In the genomic region with DNA sequence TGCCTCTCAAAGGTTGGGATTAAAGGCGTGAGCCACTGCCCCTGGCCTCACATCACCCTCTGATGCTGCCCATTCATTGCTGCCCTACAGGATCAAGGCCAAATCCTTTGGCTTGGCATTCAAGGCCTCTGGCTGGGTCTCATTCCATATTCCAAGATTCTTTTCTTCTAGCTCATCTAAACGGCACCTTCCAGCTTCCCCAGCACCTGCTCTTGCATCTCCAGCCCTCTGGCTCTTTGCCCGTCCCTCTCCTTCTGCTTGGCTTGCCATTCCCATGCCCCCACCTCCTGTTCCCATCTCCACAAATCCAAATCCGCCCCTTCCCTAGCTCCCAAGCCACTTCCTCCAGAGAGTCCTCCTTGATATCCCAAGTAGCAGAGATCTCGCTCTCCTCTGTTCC, we compare ENCODE assay signal across 29 cellular contexts. TPM values are rescaled to one million over a fixed set of nuclear protein-coding genes. Genes with fewer than 3 reads are reported as not detected.
DNase-seq lines count a peak whose midpoint lies in the region; ATAC-seq, FAIRE-seq and TF ChIP-seq lines count a peak whose summit lies in the region.
"Had no signal": no experiment of that assay in that cellular context is flagged by ENCODE, and none has a peak within 500 bp of the region (broad histone marks: within the 10 kb centered on the region; RNA-seq: fewer than 3 reads in every experiment).

No MANE protein-coding gene starts in this region.

- H3K27me3 Mint-ChIP-seq in Caco-2 (ENCODE audit: insufficient read depth, unreplicated experiment) (no peaks in the 10 kb centered on the region), mesothelial cell of epicardium (ENCODE audit: low read depth) (no peaks in the 10 kb centered on the region)

- H3K27ac ChIP-seq in C4-2B (peak overlapping the region; percentile 76), K562 (ENCODE audit: extremely low read depth, low read depth, low read length) (no peak overlapping the region), osteoblast (ENCODE audit: low read depth, low read length) (no peak overlapping the region)
- H3K27ac ChIP-seq: BLaER1 treated with 17β-estradiol and CSF1 and Interleukin-3, amounts not matched to agents 10 nM and 100 nM; right atrium auricular region; SJSA1; tibial nerve had no signal

- H3K4me1 Mint-ChIP-seq in Caco-2 (ENCODE audit: low read depth, unreplicated experiment) (peaks cover 21% of the 10 kb centered on the region), mesothelial cell of epicardium (peaks cover 8% of the 10 kb centered on the region)
- H3K4me1 Mint-ChIP-seq: GM23338 had no signal

- no peak overlapping the region for H2AFZ ChIP-seq in K562 (ENCODE audit: low read depth, low read length)
- H2AFZ ChIP-seq in osteoblast (ENCODE audit: low read length): no peak overlapping the region
- H2AFZ ChIP-seq: GM23338 had no signal

- TF ChIP-seq POLR2A in K562 (conservative IDR thresholded peaks at IDR 0.05): no peak

- POLR2A ChIA-PET in Caco-2 (lab: Charles Lee) (no interaction called here), K562 (lab: Yijun Ruan, JAX) (interaction anchor here (0.8 kb wide), 1 partner anchor 14 kb away, joined by 3 read pairs; no protein-coding TSS in a partner anchor)

- 76% methylated on average over 5 of the region's 5 CpGs for WGBS in K562 (ENCODE audit: insufficient coverage, low coverage, missing lambda C conversion rate)

- no peak for TF ChIP-seq EP300 in K562 (IDR thresholded peaks at IDR 0.05; ENCODE audit: low read length)

- TF ChIP-seq RAD21 in K562 (CRISPR knock-in tag; conservative IDR thresholded peaks at IDR 0.05 in 1 of 2, IDR thresholded peaks at IDR 0.05 in 1 of 2): no peak

- H4K20me1 ChIP-seq in K562 (replicated peaks; ENCODE audit: control insufficient read depth, insufficient read depth, low read length): peaks cover 22% of the 10 kb centered on the region
- no peaks in the 10 kb centered on the region for H4K20me1 ChIP-seq in osteoblast (ENCODE audit: insufficient read depth, low read length)
- H4K20me1 ChIP-seq: BLaER1 treated with 17β-estradiol and CSF1 and Interleukin-3, amounts not matched to agents 10 nM and 100 nM had no signal

- intact Hi-C loops in Caco-2 (cut with micrococcal nuclease; ENCODE audit: unreplicated experiment) (no loop called here), K562 (cut with micrococcal nuclease) (no loop called here)

- TF ChIP-seq CTCF in C4-2B (conservative IDR thresholded peaks at IDR 0.05): no peak
- TF ChIP-seq CTCF in Caco-2 (IDR thresholded peaks at IDR 0.05; ENCODE audit: insufficient read depth in 1 of 2, low read depth in 1 of 2, low read length in 1 of 2, severe bottlenecking in 1 of 2, unreplicated experiment in 1 of 2): no peak
- no peak for TF ChIP-seq CTCF in K562 (IDR thresholded peaks at IDR 0.05 in 2 of 3, conservative IDR thresholded peaks at IDR 0.05 in 1 of 3; ENCODE audit: insufficient read depth in 2 of 3, low read depth in 1 of 3, low read length in 3 of 3)
- TF ChIP-seq CTCF in osteoblast (IDR thresholded peaks at IDR 0.05; ENCODE audit: extremely low read depth, low read depth, low read length): no peak
- no peak for TF ChIP-seq CTCF in mesothelial cell of epicardium (IDR thresholded peaks at IDR 0.05; ENCODE audit: unreplicated experiment)

- no peak for DNase-seq in Caco-2
- no peak for DNase-seq in K562 (ENCODE audit: extremely low read depth in 1 of 4, low spot score in 3 of 4)
- peak; percentile 11 for DNase-seq in osteoblast (ENCODE audit: insufficient read length, low spot score, missing footprints)
- DNase-seq in mesothelial cell of epicardium (ENCODE audit: low spot score in 2 of 2, unreplicated experiment in 2 of 2): no peak
- DNase-seq in GM03348 (ENCODE audit: low spot score): no peak
- no peak for DNase-seq in COR-L47 (lab: John Stamatoyannopoulos, UW)
- DNase-seq: activated CD8-positive, alpha-beta memory T cell treated with anti-CD3 and anti-CD28 coated beads, Interleukin-2, amount 50 U/mL, for 48 hours; activated naive CD4-positive, alpha-beta T cell treated with anti-CD3 and anti-CD28 coated beads for 36 hours; anterior cingulate cortex; DND-41; GF-D8; mucosa of descending colon; NCI-H1048; NCI-H2107; NCI-H345; NCI-H774; RPMI8226 had no signal

- H3K4me3 ChIP-seq in Caco-2 (ENCODE audit: low read depth, low read length): no peak overlapping the region
- no peak overlapping the region for H3K4me3 ChIP-seq in K562
- no peak overlapping the region for H3K4me3 ChIP-seq in osteoblast (ENCODE audit: insufficient read depth, low read length)
- H3K4me3 ChIP-seq: BLaER1 treated with 17β-estradiol and CSF1 and Interleukin-3, amounts not matched to agents 10 nM and 100 nM; breast epithelium; GM23338; mucosa of descending colon; right atrium auricular region; SJSA1; tibial nerve had no signal

- H3K36me3 ChIP-seq in Caco-2 (ENCODE audit: control insufficient read depth, insufficient read depth, low read length) (no peaks in the 10 kb centered on the region; the same call in 1 of the 2 replicates), K562 (ENCODE audit: control insufficient read depth, insufficient read depth, low read length) (peaks cover 29% of the 10 kb centered on the region), osteoblast (ENCODE audit: insufficient read depth, low read length) (no peaks in the 10 kb centered on the region)
- H3K36me3 ChIP-seq: BLaER1 treated with 17β-estradiol and CSF1 and Interleukin-3, amounts not matched to agents 10 nM and 100 nM; breast epithelium; right atrium auricular region; SJSA1 had no signal

- H3K9me3 ChIP-seq in Caco-2 (no peaks in the 10 kb centered on the region), K562 (replicated peaks; ENCODE audit: control insufficient read depth, insufficient read depth, low read depth, low read length) (no peaks in the 10 kb centered on the region), osteoblast (ENCODE audit: low read depth, low read length) (no peaks in the 10 kb centered on the region)
- H3K9me3 ChIP-seq: BLaER1 treated with 17β-estradiol and CSF1 and Interleukin-3, amounts not matched to agents 10 nM and 100 nM; breast epithelium; mucosa of descending colon; right atrium auricular region; SJSA1; tibial nerve had no signal

- CTCF ChIA-PET in Caco-2 (lab: Charles Lee) (interaction anchor here (1.5 kb wide), 1 partner anchor 18 kb away, joined by 3 read pairs; no protein-coding TSS in a partner anchor), K562 (lab: Yijun Ruan, JAX; ENCODE audit: low intra/inter-chr PET ratio) (no interaction called here)

- H3K4me3 Mint-ChIP-seq in Caco-2 (ENCODE audit: unreplicated experiment) (no peak overlapping the region), mesothelial cell of epicardium (no peak overlapping the region)
- H3K4me3 Mint-ChIP-seq: activated naive CD4-positive, alpha-beta T cell treated with anti-CD3 and anti-CD28 coated beads for 36 hours; activated T-helper 1 cell treated with anti-CD3 and anti-CD28 coated beads, Interleukin-12 subunit alpha, Interleukin-12 subunit beta, Interleukin-2, Interleukin-4 antibody, amounts not matched to agents 30 ng/mL and 10 ng/mL and 1 ng/mL, durations not matched to agents 14 hours and 24 hours and 36 hours; GM23338 had no signal

- H3K9me1 ChIP-seq in K562 (ENCODE audit: control insufficient read depth, insufficient read depth, low read length): peaks cover 6% of the 10 kb centered on the region

- H3K4me2 ChIP-seq in K562 (ENCODE audit: insufficient read depth, low read length) (no peak overlapping the region), osteoblast (ENCODE audit: insufficient read depth, low read length) (no peak overlapping the region)
- H3K4me2 ChIP-seq: BLaER1 treated with 17β-estradiol and CSF1 and Interleukin-3, amounts not matched to agents 10 nM and 100 nM; GM23338 had no signal

- H3K4me1 ChIP-seq in Caco-2: peaks cover 15% of the 10 kb centered on the region
- peaks cover 10 to 17% of the 10 kb centered on the region in 2 experiments; a peak in 4 of 5 replicates for H3K4me1 ChIP-seq in K562 (replicated peaks in 1 of 2; ENCODE audit: control insufficient read depth in 2 of 2, insufficient read depth in 2 of 2, low read length in 2 of 2)
- H3K4me1 ChIP-seq in osteoblast (ENCODE audit: insufficient read depth, low read length): no peaks in the 10 kb centered on the region
- H3K4me1 ChIP-seq: breast epithelium, right atrium auricular region, SJSA1, tibial nerve had no signal

- in situ Hi-C loops in K562 (cut with MboI): no loop called here

- H3K27ac Mint-ChIP-seq in Caco-2 (ENCODE audit: unreplicated experiment) (peak overlapping the region; percentile 71), mesothelial cell of epicardium (no peak overlapping the region)
- H3K27ac Mint-ChIP-seq: activated naive CD4-positive, alpha-beta T cell treated with anti-CD3 and anti-CD28 coated beads for 36 hours; activated T-helper 1 cell treated with anti-CD3 and anti-CD28 coated beads, Interleukin-12 subunit alpha, Interleukin-12 subunit beta, Interleukin-2, Interleukin-4 antibody, amounts not matched to agents 30 ng/mL and 10 ng/mL and 1 ng/mL, durations not matched to agents 14 hours and 24 hours and 36 hours; GM23338 had no signal

- H3K79me2 ChIP-seq in K562 (ENCODE audit: control insufficient read depth, insufficient read depth, low read length) (peaks cover 18% of the 10 kb centered on the region), osteoblast (ENCODE audit: insufficient read depth, low read length) (no peaks in the 10 kb centered on the region)

- no peak for FAIRE-seq in K562 (lab: Jason Lieb, UNC)
- FAIRE-seq: D721Med, endothelial cell of umbilical vein, frontal cortex had no signal

- peak overlapping the region in 1 of 2 experiments; percentile 43; a peak in 1 of 4 replicates for H3K9ac ChIP-seq in K562 (ENCODE audit: insufficient read depth in 1 of 2, low read depth in 2 of 2, low read length in 2 of 2)
- H3K9ac ChIP-seq: BLaER1 treated with 17β-estradiol and CSF1 and Interleukin-3, amounts not matched to agents 10 nM and 100 nM had no signal

- ATAC-seq in K562: no peak
- ATAC-seq: GM23338 had no signal

- H3K36me3 Mint-ChIP-seq in Caco-2 (ENCODE audit: insufficient read depth, unreplicated experiment) (peaks cover 13% of the 10 kb centered on the region), mesothelial cell of epicardium (no peaks in the 10 kb centered on the region)

- no peaks in the 10 kb centered on the region for H3K9me3 Mint-ChIP-seq in Caco-2 (ENCODE audit: unreplicated experiment)
- no peaks in the 10 kb centered on the region for H3K9me3 Mint-ChIP-seq in mesothelial cell of epicardium
- H3K9me3 Mint-ChIP-seq: activated naive CD4-positive, alpha-beta T cell treated with anti-CD3 and anti-CD28 coated beads for 36 hours; activated T-helper 1 cell treated with anti-CD3 and anti-CD28 coated beads, Interleukin-12 subunit alpha, Interleukin-12 subunit beta, Interleukin-2, Interleukin-4 antibody, amounts not matched to agents 30 ng/mL and 10 ng/mL and 1 ng/mL, durations not matched to agents 14 hours and 24 hours and 36 hours; GM23338 had no signal

- H3K27me3 ChIP-seq in Caco-2 (replicated peaks; ENCODE audit: control insufficient read depth, insufficient read depth, low read length): no peaks in the 10 kb centered on the region
- no peaks in the 10 kb centered on the region for H3K27me3 ChIP-seq in K562 (ENCODE audit: control insufficient read depth in 2 of 2, insufficient read depth in 2 of 2, low read length in 2 of 2)
- H3K27me3 ChIP-seq in osteoblast (ENCODE audit: insufficient read depth, low read length): peaks cover 5% of the 10 kb centered on the region
- H3K27me3 ChIP-seq: BLaER1 treated with 17β-estradiol and CSF1 and Interleukin-3, amounts not matched to agents 10 nM and 100 nM; breast epithelium; right atrium auricular region; SJSA1; tibial nerve had no signal

- BruUV-seq in Caco-2 (replicated peaks; lab: Mats Ljungman, UMichigan) (no TSS peak), K562 (replicated peaks; lab: Mats Ljungman, UMichigan) (no TSS peak)

RNA-seq across cellular contexts. Expression of a gene that starts 33.1 kb away (rescaled TPM):
- total RNA-seq in Caco-2 (2022) (18.9 and 20.0 TPM in 2 replicates), K562 (2014; rRNA removed) (13.4 and 20.8 TPM in 2 replicates), K562 (2014; rRNA removed; fragmentation: Illumina TruSeq; extraction: Trizol) (17.5 and 20.0 TPM in 2 replicates), K562 (2015; rRNA removed; fragmentation: Illumina TruSeq; extraction: Trizol) (16.3 and 16.5 TPM in 2 replicates), K562 (2021) (21.1 and 21.3 TPM in 2 replicates), osteoblast (0.29 and 0.72 TPM in 2 replicates), mesothelial cell of epicardium (5.9 to 6.3 TPM (median 5.9 TPM) in 3 replicates)
- 10.6 and 16.2 TPM in 2 replicates for total RNA-seq in K562 (2011; cell fraction: chromatin; rRNA removed; ENCODE audit: low replicate concordance)
- total RNA-seq in K562 (2011; cell fraction: nucleolus; rRNA removed): 11.2 and 12.9 TPM in 2 replicates
- total RNA-seq in K562 (2011; cell fraction: nucleoplasm; rRNA removed): 11.4 and 11.6 TPM in 2 replicates
- polyA plus RNA-seq in K562 (2011; rRNA removed) (13.2 and 18.7 TPM in 2 replicates), K562 (2014; fragmentation: Illumina TruSeq; extraction: Trizol) (23.5 and 26.6 TPM in 2 replicates), K562 (2014; fragmentation: Nextera tagmentation; extraction: Ambion mirVana) (10 to 100 TPM in 1 of 2 experiments, 1 to 10 TPM in 1; 9.5 to 12.2 TPM), K562 (2014; rRNA removed) (18.0 and 20.3 TPM in 2 replicates)
- polyA plus RNA-seq in K562 (2011; cell fraction: cytosol; rRNA removed): 15.4 and 25.7 TPM in 2 replicates
- 8.4 and 15.2 TPM in 2 replicates for polyA plus RNA-seq in K562 (2011; cell fraction: nucleus; rRNA removed)
- polyA plus RNA-seq in K562 (2012): 14.3 and 16.8 TPM in 2 replicates
- 13.1 and 21.5 TPM in 2 replicates for polyA minus RNA-seq in K562 (2011; rRNA and poly(A)+ RNA removed)
- polyA minus RNA-seq in K562 (2011; cell fraction: cytosol; rRNA and poly(A)+ RNA removed): 8.4 and 12.5 TPM in 2 replicates
- 4.7 and 5.2 TPM in 2 replicates for polyA minus RNA-seq in K562 (2011; cell fraction: nucleus; rRNA and poly(A)+ RNA removed)

RNA-seq across cellular contexts. Expression of a gene that starts 40.3 kb away (rescaled TPM):
- total RNA-seq in Caco-2 (2022) (30.3 and 34.5 TPM in 2 replicates), K562 (2014; rRNA removed) (17.9 and 24.7 TPM in 2 replicates), K562 (2014; rRNA removed; fragmentation: Illumina TruSeq; extraction: Trizol) (17.0 and 17.5 TPM in 2 replicates), K562 (2015; rRNA removed; fragmentation: Illumina TruSeq; extraction: Trizol) (12.2 and 13.3 TPM in 2 replicates), K562 (2021) (41.0 and 48.5 TPM in 2 replicates), osteoblast (0.59 and 1.1 TPM in 2 replicates), mesothelial cell of epicardium (10.1 to 12.2 TPM (median 11.5 TPM) in 3 replicates)
- total RNA-seq in K562 (2011; cell fraction: chromatin; rRNA removed; ENCODE audit: low replicate concordance): 24.8 and 33.6 TPM in 2 replicates
- 15.1 and 15.7 TPM in 2 replicates for total RNA-seq in K562 (2011; cell fraction: nucleolus; rRNA removed)
- 20.1 and 31.3 TPM in 2 replicates for total RNA-seq in K562 (2011; cell fraction: nucleoplasm; rRNA removed)
- polyA plus RNA-seq in K562 (2011; rRNA removed) (19.1 and 24.8 TPM in 2 replicates), K562 (2014; fragmentation: Illumina TruSeq; extraction: Trizol) (34.1 and 40.0 TPM in 2 replicates), K562 (2014; fragmentation: Nextera tagmentation; extraction: Ambion mirVana) (1 to 10 TPM; 7.6 to 8.3 TPM), K562 (2014; rRNA removed) (30.1 and 32.7 TPM in 2 replicates)
- 17.9 and 36.4 TPM in 2 replicates for polyA plus RNA-seq in K562 (2011; cell fraction: cytosol; rRNA removed)
- polyA plus RNA-seq in K562 (2011; cell fraction: nucleus; rRNA removed): 22.9 and 38.7 TPM in 2 replicates
- polyA plus RNA-seq in K562 (2012): 21.4 and 21.8 TPM in 2 replicates
- polyA minus RNA-seq in K562 (2011; rRNA and poly(A)+ RNA removed): 12.4 and 15.6 TPM in 2 replicates
- 13.0 and 14.8 TPM in 2 replicates for polyA minus RNA-seq in K562 (2011; cell fraction: cytosol; rRNA and poly(A)+ RNA removed)
- polyA minus RNA-seq in K562 (2011; cell fraction: nucleus; rRNA and poly(A)+ RNA removed): 5.8 and 7.0 TPM in 2 replicates
- polyA plus RNA-seq: neural cell had no signal
